Comparison of ENCODE assay signal across 8 cellular contexts in the genomic region with DNA sequence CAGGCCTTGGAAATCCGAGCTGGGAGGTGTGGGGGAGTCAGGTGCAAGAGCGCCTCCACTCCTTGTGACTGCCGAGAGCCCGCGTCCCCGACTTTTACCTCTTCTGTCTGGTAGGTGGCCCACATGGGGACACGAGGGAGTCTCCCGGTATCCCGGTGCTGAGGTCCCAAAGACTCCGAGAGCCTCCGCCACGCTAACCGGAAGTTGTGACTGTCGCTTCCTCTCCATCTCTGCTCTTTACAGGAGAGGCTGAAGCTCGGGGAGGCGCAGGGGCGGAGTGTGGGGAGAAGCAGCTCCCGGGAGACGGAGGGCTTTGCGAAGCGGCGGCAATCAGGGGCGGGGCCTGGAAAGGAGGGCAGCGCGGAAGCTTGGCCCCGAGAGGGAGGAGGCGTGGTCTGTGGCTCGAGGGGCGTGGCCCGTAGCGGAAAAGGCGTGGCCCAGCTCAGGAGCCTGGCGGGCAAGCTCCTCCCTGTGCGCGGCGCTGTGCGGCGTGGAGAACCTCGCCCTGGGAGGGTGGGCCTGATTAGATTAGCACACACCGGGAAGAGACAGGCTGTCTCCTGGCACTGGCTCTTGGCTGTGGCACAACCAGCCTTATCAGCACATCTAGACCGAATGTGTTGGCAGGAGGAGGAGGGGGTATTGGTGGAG.
DNase-seq lines count a peak whose midpoint lies in the region; ATAC-seq and TF ChIP-seq lines count a peak whose summit lies in the region.

No MANE protein-coding gene starts in this region.

- peak overlapping the region; percentile 18 to 23 for H3K4me3 ChIP-seq in prostate gland

- DNase-seq in GM04503 (ENCODE audit: low read depth), result peak; percentile 21
- DNase-seq in RKO (ENCODE audit: low spot score), result peak; percentile 88
- peak; percentile 26 for DNase-seq in globus pallidus (ENCODE audit: low spot score)
- peak; percentile 80 for DNase-seq in prostate gland (ENCODE audit: low spot score)
- DNase-seq in NCI-H524 treated with DMSO at 0.1 percent for 48 hours (lab: John Stamatoyannopoulos, UW), result no peak

- no peaks in the 10 kb centered on the region for H3K4me1 ChIP-seq in prostate gland (replicated peaks)

- H3K27me3 ChIP-seq in prostate gland (replicated peaks; ENCODE audit: insufficient read depth), result no peaks in the 10 kb centered on the region

- no peaks in the 10 kb centered on the region for H3K9me3 ChIP-seq in prostate gland

- TF ChIP-seq CTCF in prostate gland (IDR thresholded peaks at IDR 0.05), result no peak

- TF ChIP-seq POLR2A in prostate gland (IDR thresholded peaks at IDR 0.05), result no peak

- 81% methylated on average over 41 of the region's 41 CpGs for WGBS in prostate gland

- no peaks in the 10 kb centered on the region for H3K36me3 ChIP-seq in prostate gland

- peak overlapping the region; percentile 14 to 61 for H3K27ac ChIP-seq in prostate gland

- intact Hi-C loops in prostate gland (cut with DNase I), result no loop called here

- ATAC-seq in GM18520 (IDR thresholded peaks at IDR 0.05; ENCODE audit: unreplicated experiment) (no peak), HG02759 (IDR thresholded peaks at IDR 0.05; ENCODE audit: unreplicated experiment) (no peak), GM18502 (IDR thresholded peaks at IDR 0.05; ENCODE audit: poor library complexity, unreplicated experiment) (no peak)
